1 cellular context compared by ENCODE assay signal in the genomic region with DNA sequence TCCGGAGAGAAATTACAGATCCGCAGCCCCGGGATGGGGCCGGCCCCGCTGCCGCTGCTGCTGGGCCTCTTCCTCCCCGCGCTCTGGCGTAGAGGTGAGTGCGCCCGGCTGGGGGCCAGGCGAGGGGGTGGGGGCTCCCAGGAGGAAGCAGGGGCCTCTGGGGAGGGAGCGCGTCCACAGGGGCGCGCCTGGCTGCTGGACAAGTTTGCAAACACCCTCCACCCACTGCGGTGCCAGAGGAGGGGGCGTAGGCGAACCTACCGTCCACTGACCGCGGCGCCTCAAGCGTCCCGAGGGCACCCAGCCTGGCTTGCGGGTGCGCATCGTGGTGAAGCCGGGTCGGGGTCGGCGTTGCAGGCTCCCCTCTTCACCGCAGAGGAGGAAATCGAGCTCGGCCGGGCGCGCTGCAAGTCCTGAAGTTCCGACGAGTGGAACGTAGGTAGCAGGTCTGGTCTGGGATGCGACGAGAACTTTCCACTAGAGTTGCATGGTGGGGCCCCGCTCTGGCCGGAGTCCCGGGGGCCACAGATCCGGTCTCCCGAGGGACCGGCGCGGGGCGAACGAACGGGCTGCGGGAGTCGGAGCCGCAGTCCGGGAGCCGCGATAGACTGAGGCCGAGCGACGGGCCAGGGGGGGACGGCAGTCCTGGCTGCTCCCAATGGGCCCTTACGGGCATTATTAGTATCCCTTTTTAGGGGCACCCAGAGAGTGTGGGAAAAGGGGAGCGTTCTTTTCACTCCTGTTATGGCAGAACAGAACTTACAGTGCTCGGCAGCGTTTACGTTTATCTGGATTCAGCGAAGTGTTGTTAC.
TF ChIP-seq lines count a peak whose summit lies in the region.

No MANE protein-coding gene starts in this region.

TF ChIP-seq in HepG2, 621 proteins besides CTCF, POLR2A, EP300 and RAD21 (continued from another document and continues in another):
- TF ChIP-seq, protein P1, sequence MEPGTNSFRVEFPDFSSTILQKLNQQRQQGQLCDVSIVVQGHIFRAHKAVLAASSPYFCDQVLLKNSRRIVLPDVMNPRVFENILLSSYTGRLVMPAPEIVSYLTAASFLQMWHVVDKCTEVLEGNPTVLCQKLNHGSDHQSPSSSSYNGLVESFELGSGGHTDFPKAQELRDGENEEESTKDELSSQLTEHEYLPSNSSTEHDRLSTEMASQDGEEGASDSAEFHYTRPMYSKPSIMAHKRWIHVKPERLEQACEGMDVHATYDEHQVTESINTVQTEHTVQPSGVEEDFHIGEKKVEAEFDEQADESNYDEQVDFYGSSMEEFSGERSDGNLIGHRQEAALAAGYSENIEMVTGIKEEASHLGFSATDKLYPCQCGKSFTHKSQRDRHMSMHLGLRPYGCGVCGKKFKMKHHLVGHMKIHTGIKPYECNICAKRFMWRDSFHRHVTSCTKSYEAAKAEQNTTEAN (CRISPR knock-in tag; conservative IDR thresholded peaks at IDR 0.05) = no peak; the same call in 1 of the 2 replicates
- no peak for TF ChIP-seq NCOA5 (CRISPR knock-in tag; IDR thresholded peaks at IDR 0.05)
- 0 out of 2 replicates have a peak, but pooled peaks have one; percentile 17 for TF ChIP-seq KLF15 (CRISPR knock-in tag; IDR thresholded peaks at IDR 0.05; ENCODE audit: borderline replicate concordance)
- TF ChIP-seq ZNF10 (CRISPR knock-in tag; IDR thresholded peaks at IDR 0.05; ENCODE audit: borderline replicate concordance, low read depth) = no peak
- TF ChIP-seq SNRNP70 (IDR thresholded peaks at IDR 0.05; ENCODE audit: low read depth, low read length) = no peak
- no peak for TF ChIP-seq GPN1 (CRISPR knock-in tag; IDR thresholded peaks at IDR 0.05; ENCODE audit: borderline replicate concordance)
- TF ChIP-seq, protein P2, sequence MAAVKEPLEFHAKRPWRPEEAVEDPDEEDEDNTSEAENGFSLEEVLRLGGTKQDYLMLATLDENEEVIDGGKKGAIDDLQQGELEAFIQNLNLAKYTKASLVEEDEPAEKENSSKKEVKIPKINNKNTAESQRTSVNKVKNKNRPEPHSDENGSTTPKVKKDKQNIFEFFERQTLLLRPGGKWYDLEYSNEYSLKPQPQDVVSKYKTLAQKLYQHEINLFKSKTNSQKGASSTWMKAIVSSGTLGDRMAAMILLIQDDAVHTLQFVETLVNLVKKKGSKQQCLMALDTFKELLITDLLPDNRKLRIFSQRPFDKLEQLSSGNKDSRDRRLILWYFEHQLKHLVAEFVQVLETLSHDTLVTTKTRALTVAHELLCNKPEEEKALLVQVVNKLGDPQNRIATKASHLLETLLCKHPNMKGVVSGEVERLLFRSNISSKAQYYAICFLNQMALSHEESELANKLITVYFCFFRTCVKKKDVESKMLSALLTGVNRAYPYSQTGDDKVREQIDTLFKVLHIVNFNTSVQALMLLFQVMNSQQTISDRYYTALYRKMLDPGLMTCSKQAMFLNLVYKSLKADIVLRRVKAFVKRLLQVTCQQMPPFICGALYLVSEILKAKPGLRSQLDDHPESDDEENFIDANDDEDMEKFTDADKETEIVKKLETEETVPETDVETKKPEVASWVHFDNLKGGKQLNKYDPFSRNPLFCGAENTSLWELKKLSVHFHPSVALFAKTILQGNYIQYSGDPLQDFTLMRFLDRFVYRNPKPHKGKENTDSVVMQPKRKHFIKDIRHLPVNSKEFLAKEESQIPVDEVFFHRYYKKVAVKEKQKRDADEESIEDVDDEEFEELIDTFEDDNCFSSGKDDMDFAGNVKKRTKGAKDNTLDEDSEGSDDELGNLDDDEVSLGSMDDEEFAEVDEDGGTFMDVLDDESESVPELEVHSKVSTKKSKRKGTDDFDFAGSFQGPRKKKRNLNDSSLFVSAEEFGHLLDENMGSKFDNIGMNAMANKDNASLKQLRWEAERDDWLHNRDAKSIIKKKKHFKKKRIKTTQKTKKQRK (IDR thresholded peaks at IDR 0.05; ENCODE audit: low read length) = no peak
- TF ChIP-seq CEBPG (CRISPR knock-in tag; IDR thresholded peaks at IDR 0.05) = no peak
- TF ChIP-seq MIXL1 (CRISPR knock-in tag; IDR thresholded peaks at IDR 0.05) = no peak
- TF ChIP-seq ZC3H13 (CRISPR knock-in tag; IDR thresholded peaks at IDR 0.05) = peak; percentile 86; the same call in 1 of the 2 replicates
- TF ChIP-seq ZBTB7B (CRISPR knock-in tag; IDR thresholded peaks at IDR 0.05) = 0 out of 2 replicates have a peak, but pooled peaks have one; percentile 61
- peak; percentile 96 for TF ChIP-seq ZNF598 (CRISPR knock-in tag; IDR thresholded peaks at IDR 0.05; ENCODE audit: borderline replicate concordance)
- no peak; the same call in none of the 2 replicates for TF ChIP-seq ZNF766 (CRISPR knock-in tag; IDR thresholded peaks at IDR 0.05; ENCODE audit: borderline replicate concordance)
- TF ChIP-seq, protein P3, sequence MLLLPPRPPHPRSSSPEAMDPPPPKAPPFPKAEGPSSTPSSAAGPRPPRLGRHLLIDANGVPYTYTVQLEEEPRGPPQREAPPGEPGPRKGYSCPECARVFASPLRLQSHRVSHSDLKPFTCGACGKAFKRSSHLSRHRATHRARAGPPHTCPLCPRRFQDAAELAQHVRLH (CRISPR knock-in tag; IDR thresholded peaks at IDR 0.05; ENCODE audit: borderline replicate concordance, low read depth) = peak; percentile 83
- TF ChIP-seq, protein P4, sequence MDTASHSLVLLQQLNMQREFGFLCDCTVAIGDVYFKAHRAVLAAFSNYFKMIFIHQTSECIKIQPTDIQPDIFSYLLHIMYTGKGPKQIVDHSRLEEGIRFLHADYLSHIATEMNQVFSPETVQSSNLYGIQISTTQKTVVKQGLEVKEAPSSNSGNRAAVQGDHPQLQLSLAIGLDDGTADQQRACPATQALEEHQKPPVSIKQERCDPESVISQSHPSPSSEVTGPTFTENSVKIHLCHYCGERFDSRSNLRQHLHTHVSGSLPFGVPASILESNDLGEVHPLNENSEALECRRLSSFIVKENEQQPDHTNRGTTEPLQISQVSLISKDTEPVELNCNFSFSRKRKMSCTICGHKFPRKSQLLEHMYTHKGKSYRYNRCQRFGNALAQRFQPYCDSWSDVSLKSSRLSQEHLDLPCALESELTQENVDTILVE (CRISPR knock-in tag; IDR thresholded peaks at IDR 0.05) = peak; percentile 14; the same call in 1 of the 2 replicates
- TF ChIP-seq PAWR (CRISPR knock-in tag; IDR thresholded peaks at IDR 0.05; ENCODE audit: borderline replicate concordance) = no peak
- no peak for TF ChIP-seq ZMYM4 (CRISPR knock-in tag; IDR thresholded peaks at IDR 0.05)
- TF ChIP-seq ZNF891 (CRISPR knock-in tag; IDR thresholded peaks at IDR 0.05) = peak; percentile 85
- peak; percentile 69 for TF ChIP-seq ZNF781 (CRISPR knock-in tag; IDR thresholded peaks at IDR 0.05; ENCODE audit: borderline replicate concordance, not compliant biosample characterization)
- TF ChIP-seq ZNF780A (CRISPR knock-in tag; IDR thresholded peaks at IDR 0.05) = no peak
- TF ChIP-seq PCBP2 (optimal IDR thresholded peaks at IDR 0.05; ENCODE audit: low read depth, low read length, poor library complexity, severe bottlenecking) = no peak
- no peak for TF ChIP-seq CEBPB (IDR thresholded peaks at IDR 0.05; ENCODE audit: borderline replicate concordance, low read depth, low read length)
- TF ChIP-seq ARNT (IDR thresholded peaks at IDR 0.05) = no peak
- TF ChIP-seq ZNF260 (CRISPR knock-in tag; IDR thresholded peaks at IDR 0.05; ENCODE audit: borderline replicate concordance, low read depth) = 0 out of 2 replicates have a peak, but pooled peaks have one; percentile 53
- no peak for TF ChIP-seq ZNF556 (CRISPR knock-in tag; IDR thresholded peaks at IDR 0.05; ENCODE audit: borderline replicate concordance)
- TF ChIP-seq, protein P5, sequence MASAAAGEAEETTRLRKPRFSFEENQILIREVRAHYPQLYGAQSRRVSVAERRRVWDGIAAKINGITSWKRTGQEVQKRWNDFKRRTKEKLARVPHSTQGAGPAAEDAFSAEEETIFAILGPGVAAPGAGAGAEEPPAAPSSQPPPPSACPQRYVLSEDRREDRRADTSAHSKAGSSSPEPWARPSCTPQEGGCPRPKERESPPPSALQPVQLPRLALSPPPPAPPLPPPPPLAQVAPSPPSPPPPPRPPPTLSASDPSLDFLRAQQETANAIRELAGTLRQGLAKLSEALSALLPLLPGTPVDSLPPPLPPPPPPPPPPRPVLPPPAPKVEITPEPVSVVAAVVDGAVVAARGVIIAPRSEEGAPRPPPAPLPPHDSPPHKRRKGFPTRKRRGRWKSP (CRISPR knock-in tag; IDR thresholded peaks at IDR 0.05) = peak; percentile 4; the same call in 1 of the 2 replicates
- TF ChIP-seq EED (CRISPR knock-in tag; IDR thresholded peaks at IDR 0.05) = no peak
- no peak for TF ChIP-seq SMARCE1 (IDR thresholded peaks at IDR 0.05; ENCODE audit: borderline replicate concordance)
- TF ChIP-seq CCDC6 (CRISPR knock-in tag; IDR thresholded peaks at IDR 0.05) = peak; percentile 62
- peak; percentile 60; the same call in 1 of the 2 replicates for TF ChIP-seq HOXD1 (CRISPR knock-in tag; IDR thresholded peaks at IDR 0.05)
- TF ChIP-seq, protein P6, sequence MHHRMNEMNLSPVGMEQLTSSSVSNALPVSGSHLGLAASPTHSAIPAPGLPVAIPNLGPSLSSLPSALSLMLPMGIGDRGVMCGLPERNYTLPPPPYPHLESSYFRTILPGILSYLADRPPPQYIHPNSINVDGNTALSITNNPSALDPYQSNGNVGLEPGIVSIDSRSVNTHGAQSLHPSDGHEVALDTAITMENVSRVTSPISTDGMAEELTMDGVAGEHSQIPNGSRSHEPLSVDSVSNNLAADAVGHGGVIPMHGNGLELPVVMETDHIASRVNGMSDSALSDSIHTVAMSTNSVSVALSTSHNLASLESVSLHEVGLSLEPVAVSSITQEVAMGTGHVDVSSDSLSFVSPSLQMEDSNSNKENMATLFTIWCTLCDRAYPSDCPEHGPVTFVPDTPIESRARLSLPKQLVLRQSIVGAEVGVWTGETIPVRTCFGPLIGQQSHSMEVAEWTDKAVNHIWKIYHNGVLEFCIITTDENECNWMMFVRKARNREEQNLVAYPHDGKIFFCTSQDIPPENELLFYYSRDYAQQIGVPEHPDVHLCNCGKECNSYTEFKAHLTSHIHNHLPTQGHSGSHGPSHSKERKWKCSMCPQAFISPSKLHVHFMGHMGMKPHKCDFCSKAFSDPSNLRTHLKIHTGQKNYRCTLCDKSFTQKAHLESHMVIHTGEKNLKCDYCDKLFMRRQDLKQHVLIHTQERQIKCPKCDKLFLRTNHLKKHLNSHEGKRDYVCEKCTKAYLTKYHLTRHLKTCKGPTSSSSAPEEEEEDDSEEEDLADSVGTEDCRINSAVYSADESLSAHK (CRISPR knock-in tag; IDR thresholded peaks at IDR 0.05; ENCODE audit: borderline replicate concordance) = no peak
- TF ChIP-seq, protein P7, sequence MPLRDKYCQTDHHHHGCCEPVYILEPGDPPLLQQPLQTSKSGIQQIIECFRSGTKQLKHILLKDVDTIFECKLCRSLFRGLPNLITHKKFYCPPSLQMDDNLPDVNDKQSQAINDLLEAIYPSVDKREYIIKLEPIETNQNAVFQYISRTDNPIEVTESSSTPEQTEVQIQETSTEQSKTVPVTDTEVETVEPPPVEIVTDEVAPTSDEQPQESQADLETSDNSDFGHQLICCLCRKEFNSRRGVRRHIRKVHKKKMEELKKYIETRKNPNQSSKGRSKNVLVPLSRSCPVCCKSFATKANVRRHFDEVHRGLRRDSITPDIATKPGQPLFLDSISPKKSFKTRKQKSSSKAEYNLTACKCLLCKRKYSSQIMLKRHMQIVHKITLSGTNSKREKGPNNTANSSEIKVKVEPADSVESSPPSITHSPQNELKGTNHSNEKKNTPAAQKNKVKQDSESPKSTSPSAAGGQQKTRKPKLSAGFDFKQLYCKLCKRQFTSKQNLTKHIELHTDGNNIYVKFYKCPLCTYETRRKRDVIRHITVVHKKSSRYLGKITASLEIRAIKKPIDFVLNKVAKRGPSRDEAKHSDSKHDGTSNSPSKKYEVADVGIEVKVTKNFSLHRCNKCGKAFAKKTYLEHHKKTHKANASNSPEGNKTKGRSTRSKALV (CRISPR knock-in tag; IDR thresholded peaks at IDR 0.05) = peak; percentile 90
- TF ChIP-seq ZNF547 (CRISPR knock-in tag; IDR thresholded peaks at IDR 0.05) = no peak; the same call in 1 of the 2 replicates
- no peak; the same call in 1 of the 2 replicates for TF ChIP-seq HOXA3 (CRISPR knock-in tag; IDR thresholded peaks at IDR 0.05)
- no peak; the same call in 1 of the 2 replicates for TF ChIP-seq ZNF180 (CRISPR knock-in tag; IDR thresholded peaks at IDR 0.05; ENCODE audit: borderline replicate concordance, low read depth)
- TF ChIP-seq GTF2F1 (IDR thresholded peaks at IDR 0.05; ENCODE audit: low read length) = no peak
- TF ChIP-seq, protein P8, sequence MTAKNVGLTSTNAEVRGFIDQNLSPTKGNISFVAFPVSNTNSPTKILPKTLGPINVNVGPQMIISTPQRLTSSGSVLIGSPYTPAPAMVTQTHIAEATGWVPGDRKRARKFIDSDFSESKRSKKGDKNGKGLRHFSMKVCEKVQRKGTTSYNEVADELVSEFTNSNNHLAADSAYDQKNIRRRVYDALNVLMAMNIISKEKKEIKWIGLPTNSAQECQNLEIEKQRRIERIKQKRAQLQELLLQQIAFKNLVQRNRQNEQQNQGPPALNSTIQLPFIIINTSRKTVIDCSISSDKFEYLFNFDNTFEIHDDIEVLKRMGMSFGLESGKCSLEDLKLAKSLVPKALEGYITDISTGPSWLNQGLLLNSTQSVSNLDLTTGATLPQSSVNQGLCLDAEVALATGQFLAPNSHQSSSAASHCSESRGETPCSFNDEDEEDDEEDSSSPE (CRISPR knock-in tag; IDR thresholded peaks at IDR 0.05) = no peak
- no peak for TF ChIP-seq YY1 (IDR thresholded peaks at IDR 0.05; ENCODE audit: insufficient read depth, insufficient replicate concordance, low read depth, low read length)
- TF ChIP-seq POGZ (CRISPR knock-in tag; IDR thresholded peaks at IDR 0.05) = peak; percentile 41; the same call in 1 of the 2 replicates
- TF ChIP-seq ATAD3A (CRISPR knock-in tag; IDR thresholded peaks at IDR 0.05) = no peak
- TF ChIP-seq ERF (CRISPR knock-in tag; IDR thresholded peaks at IDR 0.05) = no peak; the same call in 1 of the 2 replicates
- no peak; the same call in 1 of the 2 replicates for TF ChIP-seq ATF7-NPFF (CRISPR knock-in tag; IDR thresholded peaks at IDR 0.05; ENCODE audit: low read depth)
- peak; percentile 82; the same call in 1 of the 2 replicates for TF ChIP-seq SAFB2 (CRISPR knock-in tag; IDR thresholded peaks at IDR 0.05; ENCODE audit: borderline replicate concordance, low read depth)
